ENCODE assay signal across 19 cellular contexts in the genomic region with DNA sequence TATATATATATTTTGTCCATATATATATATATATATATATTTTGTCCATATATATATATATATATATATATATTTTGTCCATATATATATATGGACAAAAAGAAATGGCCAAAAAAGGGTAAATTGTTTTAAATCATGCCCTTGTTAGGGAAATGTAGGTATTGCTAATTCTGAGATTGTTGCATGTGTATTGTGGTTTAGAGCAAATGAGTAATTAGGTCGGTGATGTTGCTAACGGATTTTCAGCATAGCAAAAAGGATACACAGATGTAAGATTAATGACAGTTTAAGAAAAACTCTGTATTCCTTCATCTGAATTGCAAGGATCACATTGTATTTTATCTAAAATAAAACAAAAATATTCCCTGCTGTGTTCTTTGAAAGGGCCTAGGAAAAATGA. TPM values are rescaled to one million over a fixed set of nuclear protein-coding genes. Genes with fewer than 3 reads are reported as not detected.
DNase-seq lines count a peak whose midpoint lies in the region; ATAC-seq and TF ChIP-seq lines count a peak whose summit lies in the region.
"Had no signal": no experiment of that assay in that cellular context is flagged by ENCODE, and none has a peak within 500 bp of the region (broad histone marks: within the 10 kb centered on the region; RNA-seq: fewer than 3 reads in every experiment).

No MANE protein-coding gene starts in this region.

- H3K27ac Mint-ChIP-seq in activated T-cell treated with anti-CD3 and anti-CD28 coated beads, Interleukin-2, amount 50 U/mL, for 24 hours = peak overlapping the region; percentile 79
- H3K27ac Mint-ChIP-seq in activated T-helper 1 cell treated with anti-CD3 and anti-CD28 coated beads, Interleukin-12 subunit alpha, Interleukin-12 subunit beta, Interleukin-2, Interleukin-4 antibody, amounts not matched to agents 30 ng/mL and 10 ng/mL and 1 ng/mL, durations not matched to agents 14 hours and 24 hours and 36 hours = peak overlapping the region; percentile 20
- H3K27ac Mint-ChIP-seq: HFFc6 had no signal

- H3K4me1 ChIP-seq in neutrophil (ENCODE audit: control insufficient read depth in 1 of 2, insufficient read depth in 1 of 2, low read depth in 1 of 2, low read length in 1 of 2) = peaks cover 14 to 41% of the 10 kb centered on the region in 2 experiments

- no peaks in the 10 kb centered on the region for H3K27me3 Mint-ChIP-seq in activated T-cell treated with anti-CD3 and anti-CD28 coated beads, Interleukin-2, amount 50 U/mL, for 24 hours
- no peaks in the 10 kb centered on the region for H3K27me3 Mint-ChIP-seq in activated T-helper 1 cell treated with anti-CD3 and anti-CD28 coated beads, Interleukin-12 subunit alpha, Interleukin-12 subunit beta, Interleukin-2, Interleukin-4 antibody, amounts not matched to agents 30 ng/mL and 10 ng/mL and 1 ng/mL, durations not matched to agents 14 hours and 24 hours and 36 hours (ENCODE audit: insufficient read depth)
- H3K27me3 Mint-ChIP-seq: IgD-negative memory B cell had no signal

- H3K4me1 Mint-ChIP-seq in activated T-cell treated with anti-CD3 and anti-CD28 coated beads, Interleukin-2, amount 50 U/mL, for 24 hours (ENCODE audit: low read depth) = peaks cover 57% of the 10 kb centered on the region
- peaks cover 61% of the 10 kb centered on the region for H3K4me1 Mint-ChIP-seq in activated T-helper 1 cell treated with anti-CD3 and anti-CD28 coated beads, Interleukin-12 subunit alpha, Interleukin-12 subunit beta, Interleukin-2, Interleukin-4 antibody, amounts not matched to agents 30 ng/mL and 10 ng/mL and 1 ng/mL, durations not matched to agents 14 hours and 24 hours and 36 hours (ENCODE audit: low read depth)

- H3K4me3 Mint-ChIP-seq in activated T-cell treated with anti-CD3 and anti-CD28 coated beads, Interleukin-2, amount 50 U/mL, for 24 hours = no peak overlapping the region
- H3K4me3 Mint-ChIP-seq in activated T-helper 1 cell treated with anti-CD3 and anti-CD28 coated beads, Interleukin-12 subunit alpha, Interleukin-12 subunit beta, Interleukin-2, Interleukin-4 antibody, amounts not matched to agents 30 ng/mL and 10 ng/mL and 1 ng/mL, durations not matched to agents 14 hours and 24 hours and 36 hours = no peak overlapping the region
- H3K4me3 Mint-ChIP-seq: HFFc6, IgD-negative memory B cell had no signal

- H3K36me3 Mint-ChIP-seq in activated T-cell treated with anti-CD3 and anti-CD28 coated beads, Interleukin-2, amount 50 U/mL, for 24 hours (ENCODE audit: low read depth) = peaks cover 73% of the 10 kb centered on the region
- peaks cover 50% of the 10 kb centered on the region for H3K36me3 Mint-ChIP-seq in activated T-helper 1 cell treated with anti-CD3 and anti-CD28 coated beads, Interleukin-12 subunit alpha, Interleukin-12 subunit beta, Interleukin-2, Interleukin-4 antibody, amounts not matched to agents 30 ng/mL and 10 ng/mL and 1 ng/mL, durations not matched to agents 14 hours and 24 hours and 36 hours (ENCODE audit: low read depth)

- ATAC-seq in GM18907 (IDR thresholded peaks at IDR 0.05; ENCODE audit: unreplicated experiment) (peak; percentile 60), GM18858 (IDR thresholded peaks at IDR 0.05; ENCODE audit: unreplicated experiment) (no peak), GM18873 (IDR thresholded peaks at IDR 0.05; ENCODE audit: low FRiP score, unreplicated experiment) (no peak)
- ATAC-seq: Panc1 had no signal

- H3K27me3 ChIP-seq in neutrophil = no peaks in the 10 kb centered on the region

- H3K4me3 ChIP-seq in neutrophil (ENCODE audit: low read depth in 1 of 2, low read length in 1 of 2) = no peak overlapping the region

- H3K36me3 ChIP-seq in neutrophil = peaks cover 65% of the 10 kb centered on the region

- no peak for TF ChIP-seq CTCF in neutrophil (IDR thresholded peaks at IDR 0.05)

- no peaks in the 10 kb centered on the region for H3K9me3 Mint-ChIP-seq in activated T-cell treated with anti-CD3 and anti-CD28 coated beads, Interleukin-2, amount 50 U/mL, for 24 hours
- no peaks in the 10 kb centered on the region for H3K9me3 Mint-ChIP-seq in activated T-helper 1 cell treated with anti-CD3 and anti-CD28 coated beads, Interleukin-12 subunit alpha, Interleukin-12 subunit beta, Interleukin-2, Interleukin-4 antibody, amounts not matched to agents 30 ng/mL and 10 ng/mL and 1 ng/mL, durations not matched to agents 14 hours and 24 hours and 36 hours
- H3K9me3 Mint-ChIP-seq: HFFc6, IgD-negative memory B cell had no signal

- H3K27ac ChIP-seq in neutrophil = peak overlapping the region; percentile 30

- no peaks in the 10 kb centered on the region for H3K9me3 ChIP-seq in neutrophil

- DNase-seq in activated T-cell treated with anti-CD3 and anti-CD28 coated beads, Interleukin-2, amount 50 U/mL, for 24 hours = no peak
- no peak for DNase-seq in activated T-cell treated with anti-CD3 and anti-CD28 coated beads, Interleukin-2, amount 50 U/mL, for 48 hours
- DNase-seq in activated T-helper 1 cell treated with anti-CD3 and anti-CD28 coated beads, Interleukin-12 subunit alpha, Interleukin-12 subunit beta, Interleukin-2, Interleukin-4 antibody, amounts not matched to agents 30 ng/mL and 10 ng/mL and 1 ng/mL, durations not matched to agents 14 hours and 24 hours and 36 hours (ENCODE audit: low spot score) = no peak
- no peak for DNase-seq in cerebellar cortex (ENCODE audit: low spot score)
- DNase-seq: AML-193, DMS79 treated with DMSO at 0.1 percent for 48 hours, GOT3, HFFc6, NCI-H1417, NCI-H1930, NCI-H2171 treated with DMSO at 0.1 percent for 48 hours, NCI-H510A, Right ventricle myocardium superior had no signal

- intact Hi-C loops in activated T-helper 1 cell treated with anti-CD3 and anti-CD28 coated beads, Interleukin-12 subunit alpha, Interleukin-12 subunit beta, Interleukin-2, Interleukin-4 antibody, amounts not matched to agents 30 ng/mL and 10 ng/mL and 1 ng/mL, durations not matched to agents 14 hours and 24 hours and 36 hours (cut with micrococcal nuclease) = loop anchor here (1.0 kb wide), 1 partner anchor 20 kb away; no protein-coding TSS in a partner anchor

RNA-seq across cellular contexts. Expression of a gene that starts 40.2 kb away (rescaled TPM):
- 49.5 and 53.6 TPM in 2 replicates for total RNA-seq in activated T-helper 1 cell treated with anti-CD3 and anti-CD28 coated beads, Interleukin-12 subunit alpha, Interleukin-12 subunit beta, Interleukin-2, Interleukin-4 antibody, amounts not matched to agents 30 ng/mL and 10 ng/mL and 1 ng/mL, durations not matched to agents 14 hours and 24 hours and 36 hours

RNA-seq across cellular contexts. Expression of a gene that starts 40.6 kb away (rescaled TPM):
- 7.1 and 9.2 TPM in 2 replicates for total RNA-seq in activated T-helper 1 cell treated with anti-CD3 and anti-CD28 coated beads, Interleukin-12 subunit alpha, Interleukin-12 subunit beta, Interleukin-2, Interleukin-4 antibody, amounts not matched to agents 30 ng/mL and 10 ng/mL and 1 ng/mL, durations not matched to agents 14 hours and 24 hours and 36 hours
